ENCODE assay signal across 10 cellular contexts in the genomic region with DNA sequence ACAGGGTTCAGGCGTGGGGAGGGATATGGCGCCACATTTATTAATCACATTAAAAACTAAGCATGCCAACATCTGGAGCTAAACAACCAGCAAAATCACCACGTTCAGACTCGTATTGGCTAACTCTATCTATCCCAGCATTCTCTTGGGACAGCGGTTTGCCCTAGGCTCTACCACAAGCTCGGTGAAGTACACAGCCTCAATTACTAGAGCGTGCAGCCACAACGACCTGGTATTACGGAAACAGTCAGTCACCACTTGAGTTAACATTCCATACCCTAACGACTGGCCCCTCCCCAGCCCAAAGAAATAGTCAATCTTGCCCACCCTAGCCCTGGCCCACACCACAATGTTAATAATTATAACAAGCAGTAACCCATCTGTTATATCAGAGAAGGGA. TPM values are rescaled to one million over a fixed set of nuclear protein-coding genes. Genes with fewer than 3 reads are reported as not detected.
DNase-seq lines count a peak whose midpoint lies in the region; ATAC-seq and TF ChIP-seq lines count a peak whose summit lies in the region.
"Had no signal": no experiment of that assay in that cellular context is flagged by ENCODE, and none has a peak within 500 bp of the region (broad histone marks: within the 10 kb centered on the region; RNA-seq: fewer than 3 reads in every experiment).

No MANE protein-coding gene starts in this region.

- no peaks in the 10 kb centered on the region for H3K36me3 ChIP-seq in effector memory CD4-positive, alpha-beta T cell (ENCODE audit: control insufficient read depth, insufficient read depth, low read length)
- H3K36me3 ChIP-seq in PC-3 (ENCODE audit: low read depth, low read length) (peaks cover 22% of the 10 kb centered on the region), Caco-2 (ENCODE audit: control insufficient read depth, insufficient read depth, low read length) (0 out of 2 replicates have a peak, but pooled peaks cover 5% of the 10 kb centered on the region)

- no peaks in the 10 kb centered on the region for H3K27me3 Mint-ChIP-seq in Caco-2 (ENCODE audit: insufficient read depth, unreplicated experiment)

- no peak overlapping the region for H3K27ac Mint-ChIP-seq in Caco-2 (ENCODE audit: unreplicated experiment)

- ATAC-seq in GM21381 (IDR thresholded peaks at IDR 0.05; ENCODE audit: unreplicated experiment) (peak; percentile 84), HG03457 (IDR thresholded peaks at IDR 0.05; ENCODE audit: unreplicated experiment) (peak; percentile 66), PC-3 (no peak), GM21723 (IDR thresholded peaks at IDR 0.05; ENCODE audit: unreplicated experiment) (no peak)

- peak; percentile 26 for DNase-seq in ELF-1 (ENCODE audit: low read depth, low spot score)
- DNase-seq in fibroblast of peridontal ligament (ENCODE audit: extremely low read depth): peak; percentile 97
- DNase-seq in effector memory CD4-positive, alpha-beta T cell: no peak
- no peak for DNase-seq in PC-3
- no peak for DNase-seq in Caco-2

- peaks cover 47% of the 10 kb centered on the region for H3K36me3 Mint-ChIP-seq in Caco-2 (ENCODE audit: insufficient read depth, unreplicated experiment)

- H4K20me1 ChIP-seq in PC-3 (ENCODE audit: low read length): no peaks in the 10 kb centered on the region

- H3F3A ChIP-seq in PC-3 (ENCODE audit: low read length, unreplicated experiment): no peaks in the 10 kb centered on the region

- H3K9ac ChIP-seq in PC-3 (ENCODE audit: low read length): no peak overlapping the region

- TF ChIP-seq CTCF in PC-3 (conservative IDR thresholded peaks at IDR 0.05; ENCODE audit: low read depth, low read length): no peak
- no peak for TF ChIP-seq CTCF in Caco-2 (IDR thresholded peaks at IDR 0.05; ENCODE audit: insufficient read depth in 1 of 2, low read depth in 1 of 2, low read length in 1 of 2, severe bottlenecking in 1 of 2, unreplicated experiment in 1 of 2)

- H3K79me2 ChIP-seq in PC-3 (ENCODE audit: low read length): no peaks in the 10 kb centered on the region

- no peaks in the 10 kb centered on the region for H3K4me1 ChIP-seq in effector memory CD4-positive, alpha-beta T cell (ENCODE audit: control insufficient read depth, insufficient read depth, low read length, poor library complexity, severe bottlenecking)
- H3K4me1 ChIP-seq in PC-3 (ENCODE audit: insufficient read depth, low read length) (no peaks in the 10 kb centered on the region), Caco-2 (no peaks in the 10 kb centered on the region)

- H3K4me3 ChIP-seq in effector memory CD4-positive, alpha-beta T cell (ENCODE audit: insufficient read depth, low read depth, low read length, poor library complexity, severe bottlenecking): no peak overlapping the region
- no peak overlapping the region for H3K4me3 ChIP-seq in PC-3 (ENCODE audit: low read length)
- no peak overlapping the region for H3K4me3 ChIP-seq in Caco-2 (ENCODE audit: low read depth, low read length)
- H3K4me3 ChIP-seq: lung had no signal

- intact Hi-C loops in PC-3 (cut with micrococcal nuclease) (loop anchor here (10.0 kb wide), 1 partner anchor 175 kb away; no protein-coding TSS in a partner anchor), Caco-2 (cut with micrococcal nuclease; ENCODE audit: unreplicated experiment) (no loop called here)

- POLR2A ChIA-PET in PC-3 (lab: Charles Lee; ENCODE audit: unreplicated experiment) (no interaction called here), Caco-2 (lab: Charles Lee) (no interaction called here)

- no peaks in the 10 kb centered on the region for H3K9me3 Mint-ChIP-seq in Caco-2 (ENCODE audit: unreplicated experiment)
- H3K9me3 Mint-ChIP-seq: central memory CD8-positive, alpha-beta T cell had no signal

- no peaks in the 10 kb centered on the region for H3K9me3 ChIP-seq in effector memory CD4-positive, alpha-beta T cell (ENCODE audit: control insufficient read depth, low read length)
- H3K9me3 ChIP-seq in PC-3 (ENCODE audit: low read length) (no peaks in the 10 kb centered on the region), Caco-2 (no peaks in the 10 kb centered on the region)

- no peaks in the 10 kb centered on the region for H3K9me2 ChIP-seq in PC-3 (replicated peaks; ENCODE audit: low read length)

- H3K27ac ChIP-seq in effector memory CD4-positive, alpha-beta T cell (ENCODE audit: insufficient read depth, low read length, poor library complexity, severe bottlenecking): no peak overlapping the region
- no peak overlapping the region for H3K27ac ChIP-seq in PC-3 (ENCODE audit: low read length)

- no peak overlapping the region for H3K4me2 ChIP-seq in PC-3 (ENCODE audit: low read length)

- CTCF ChIA-PET in PC-3 (lab: Charles Lee): interaction anchor here (0.7 kb wide), 1 partner anchor 91 kb away, joined by 3 read pairs; no protein-coding TSS in a partner anchor
- CTCF ChIA-PET in Caco-2 (lab: Charles Lee): no interaction called here

- H3K27me3 ChIP-seq in effector memory CD4-positive, alpha-beta T cell (replicated peaks; ENCODE audit: control insufficient read depth, insufficient read depth, low read length, poor library complexity, severe bottlenecking): no peaks in the 10 kb centered on the region
- H3K27me3 ChIP-seq in PC-3 (ENCODE audit: low read length): no peaks in the 10 kb centered on the region
- H3K27me3 ChIP-seq in Caco-2 (replicated peaks; ENCODE audit: control insufficient read depth, insufficient read depth, low read length): no peaks in the 10 kb centered on the region

- no peak overlapping the region for H3K4me3 Mint-ChIP-seq in Caco-2 (ENCODE audit: unreplicated experiment)
- H3K4me3 Mint-ChIP-seq: central memory CD8-positive, alpha-beta T cell had no signal

- H2AFZ ChIP-seq in PC-3 (ENCODE audit: low read length): no peak overlapping the region

- no TSS peak for BruUV-seq in PC-3 (replicated peaks; lab: Mats Ljungman, UMichigan)
- BruUV-seq in Caco-2 (replicated peaks; lab: Mats Ljungman, UMichigan): no TSS peak

- no peaks in the 10 kb centered on the region for H3K4me1 Mint-ChIP-seq in Caco-2 (ENCODE audit: low read depth, unreplicated experiment)
- H3K4me1 Mint-ChIP-seq: central memory CD8-positive, alpha-beta T cell had no signal

RNA-seq across cellular contexts. Expression of a gene that starts 32.1 kb away (rescaled TPM):
- total RNA-seq in PC-3 (2014; rRNA removed) (not detected in 2 replicates), Caco-2 (2022) (not detected in 2 replicates)
- total RNA-seq: lung had no signal

Comparison
In these comparisons a context has a peak if more than half of its experiments do, and no peak if none do; other contexts are left out.
1. DNase-seq: peak in ELF-1 (single experiment) and fibroblast of peridontal ligament (single experiment); none in effector memory CD4-positive, alpha-beta T cell (0 of 3), PC-3 (single experiment) and Caco-2 (0 of 2).
2. ATAC-seq: peak in GM21381 (single experiment) and HG03457 (single experiment); none in PC-3 (single experiment) and GM21723 (single experiment).